In the genomic region with DNA sequence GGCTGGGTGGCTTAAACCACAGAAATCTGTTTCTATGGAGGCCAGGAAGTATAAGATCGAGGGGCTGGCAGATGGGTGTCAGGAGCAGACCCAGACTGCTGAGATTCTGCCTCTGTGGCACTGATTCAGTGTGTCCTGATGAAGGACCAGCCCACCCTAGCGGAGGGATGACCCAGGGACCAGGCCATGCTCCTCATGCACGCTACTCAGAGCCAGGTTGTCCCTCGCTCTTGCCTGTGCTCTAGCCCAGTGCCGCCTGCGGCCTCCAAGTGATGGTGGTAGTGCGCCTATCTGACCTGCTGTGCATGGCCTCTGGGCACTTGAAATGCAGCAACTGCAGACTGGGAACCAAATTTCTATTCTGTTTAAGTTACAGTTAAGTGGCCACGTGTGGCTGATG, we compare ENCODE assay signal across 21 cellular contexts. TPM values are rescaled to one million over a fixed set of nuclear protein-coding genes. Genes with fewer than 3 reads are reported as not detected.
A peak's percentile ranks its signal among the peaks of the same experiment; 100 is the strongest.
DNase-seq lines count a peak whose midpoint lies in the region; ATAC-seq, FAIRE-seq and TF ChIP-seq lines count a peak whose summit lies in the region.
"Had no signal": no experiment of that assay in that cellular context is flagged by ENCODE, and none has a peak within 500 bp of the region (broad histone marks: within the 10 kb centered on the region; RNA-seq: fewer than 3 reads in every experiment).

No MANE protein-coding gene starts in this region.

- H3K4me1 ChIP-seq in muscle layer of duodenum (ENCODE audit: control insufficient read depth in 1 of 2, insufficient read depth in 2 of 2, low read length in 2 of 2) (peaks cover 0 to 30% of the 10 kb centered on the region in 2 donors), upper lobe of left lung (peaks cover 0 to 4% (median 2%) of the 10 kb centered on the region in 4 donors), gastrocnemius medialis (peaks cover 3 to 9% of the 10 kb centered on the region in 2 donors)

- peak; percentile 11 for DNase-seq in activated T-cell treated with anti-CD3 and anti-CD28 coated beads, Interleukin-2, amount 50 U/mL, for 1 hour
- DNase-seq in activated T-cell treated with anti-CD3 and anti-CD28 coated beads, Interleukin-2, amount 50 U/mL, for 48 hours, result no peak
- DNase-seq in upper lobe of left lung (peak in 1 of 2 donors; percentile 16), gastrocnemius medialis (no peak), frontal cortex (ENCODE audit: low spot score in 2 of 2) (no peak)
- DNase-seq: activated CD4-positive, alpha-beta T cell treated with anti-CD3 and anti-CD28 coated beads for 1 hour; activated naive CD4-positive, alpha-beta T cell treated with anti-CD3 and anti-CD28 coated beads, Interleukin-2, amount 10 ng/mL, durations not matched to agents 7 days and 5 days; cortex of kidney; foreskin keratinocyte; Kasumi-1; NCI-H2171; stimulated activated CD4-positive, alpha-beta T cell treated with anti-CD3 and anti-CD28 coated beads, Interleukin-4, amount 100 ng/mL, for 4 hours had no signal

- H3K4me3 ChIP-seq in muscle layer of duodenum (ENCODE audit: low read depth in 1 of 2, low read length in 2 of 2), result no peak overlapping the region
- H3K4me3 ChIP-seq in upper lobe of left lung, result no peak overlapping the region
- H3K4me3 ChIP-seq in gastrocnemius medialis, result no peak overlapping the region
- H3K4me3 ChIP-seq: A549, PC-9 had no signal

- H3K27me3 ChIP-seq in muscle layer of duodenum (ENCODE audit: low read depth, low read length) (no peaks in the 10 kb centered on the region), upper lobe of left lung (no peaks in the 10 kb centered on the region), gastrocnemius medialis (no peaks in the 10 kb centered on the region)
- H3K27me3 ChIP-seq: foreskin keratinocyte had no signal

- TF ChIP-seq POLR2A in upper lobe of left lung (IDR thresholded peaks at IDR 0.05), result no peak
- TF ChIP-seq POLR2A in gastrocnemius medialis (IDR thresholded peaks at IDR 0.05), result no peak

- intact Hi-C loops in gastrocnemius medialis (cut with DNase I; ENCODE audit: low total_unique reads), result no loop called here

- 93% methylated on average over 7 to 8 of the region's 8 CpGs for WGBS in upper lobe of left lung, 2 donors

- H3K36me3 ChIP-seq in muscle layer of duodenum (ENCODE audit: control insufficient read depth in 1 of 2, insufficient read depth in 2 of 2, low read length in 2 of 2) (peaks cover 43 to 47% of the 10 kb centered on the region in 2 donors), upper lobe of left lung (peaks cover 26 to 66% (median 46%) of the 10 kb centered on the region in 4 donors), gastrocnemius medialis (peaks cover 0 to 32% of the 10 kb centered on the region in 2 donors)

- H3K27ac ChIP-seq in muscle layer of duodenum (ENCODE audit: low read length) (peak overlapping the region; percentile 70), upper lobe of left lung (no peak overlapping the region), gastrocnemius medialis (no peak overlapping the region)
- H3K27ac ChIP-seq: A549, foreskin keratinocyte, PC-9 had no signal

- in situ Hi-C loops in gastrocnemius medialis (cut with MboI; ENCODE audit: low sequenced_read_pairs in 4 of 4), result no loop called here

- no peak for FAIRE-seq in frontal cortex (lab: Jason Lieb, UNC)
- FAIRE-seq: A549, endothelial cell of umbilical vein, GM12891, HTR-8/SVneo had no signal

- H3K9me3 ChIP-seq in muscle layer of duodenum (ENCODE audit: control insufficient read depth in 1 of 2, low read length in 2 of 2) (no peaks in the 10 kb centered on the region), upper lobe of left lung (no peaks in the 10 kb centered on the region), gastrocnemius medialis (no peaks in the 10 kb centered on the region)

- TF ChIP-seq EP300 in upper lobe of left lung (IDR thresholded peaks at IDR 0.05), result no peak

- no peak for TF ChIP-seq CTCF in upper lobe of left lung (IDR thresholded peaks at IDR 0.05)
- TF ChIP-seq CTCF in gastrocnemius medialis (IDR thresholded peaks at IDR 0.05 in 4 of 5, conservative IDR thresholded peaks at IDR 0.05 in 1 of 5), result no peak

- peak; percentile 32 for ATAC-seq in esophagus mucosa
- ATAC-seq in upper lobe of left lung (ENCODE audit: low FRiP score in 2 of 2), result peak; percentile 31 to 68
- no peak for ATAC-seq in gastrocnemius medialis
- ATAC-seq in HG03460 (IDR thresholded peaks at IDR 0.05; ENCODE audit: unreplicated experiment), result no peak
- ATAC-seq: foreskin keratinocyte had no signal

RNA-seq across cellular contexts. Expression of gene APMAP, which starts 13.1 kb away (rescaled TPM):
- total RNA-seq in esophagus mucosa, result 26.1 TPM
- 10 to 100 TPM; 31.4 to 80.1 (median 55.5) TPM for total RNA-seq in upper lobe of left lung
- total RNA-seq in gastrocnemius medialis, result 100 to 1,000 TPM in 1 of 4 donors, 10 to 100 TPM in 3; 24.2 to 108 (median 29.3) TPM
- 73.4 TPM for total RNA-seq in frontal cortex

RNA-seq across cellular contexts. Expression of gene ACSS1, which starts 52.3 kb away (rescaled TPM):
- total RNA-seq in esophagus mucosa (6.7 TPM), upper lobe of left lung (100 to 1,000 TPM in 1 of 6 donors, 10 to 100 TPM in 5; 39.7 to 122 (median 58.1) TPM), gastrocnemius medialis (10 to 100 TPM; 11.4 to 84.6 (median 11.8) TPM), frontal cortex (3.7 TPM)

RNA-seq across cellular contexts. Expression of gene CST7, which starts 56.6 kb away (rescaled TPM):
- total RNA-seq in esophagus mucosa (0.32 TPM), upper lobe of left lung (10 to 100 TPM in 5 of 6 donors, not detected in 1; 13.7 to 28.3 (median 15.4) TPM), gastrocnemius medialis (1 to 10 TPM in 2 of 4 donors, under 1 TPM in 1, not detected in 1; 0.91 to 1.9 (median 1.0) TPM), frontal cortex (not detected)
- total RNA-seq: endothelial cell of umbilical vein, foreskin keratinocyte, osteoblast, PC-9 had no signal

Comparison
In these comparisons a context has a peak if more than half of its experiments do, and no peak if none do; other contexts are left out.
1. ATAC-seq: peak in esophagus mucosa (single experiment) and upper lobe of left lung (2 of 2); none in gastrocnemius medialis (0 of 2) and HG03460 (single experiment).